Comparison of ENCODE assay signal across 8 cellular contexts in genomic region chr12:24909667-24910066, GRCh38. TPM values are rescaled to one million over a fixed set of nuclear protein-coding genes. Genes with fewer than 3 reads are reported as not detected.
DNase-seq lines count a peak whose midpoint lies in the region; ATAC-seq and TF ChIP-seq lines count a peak whose summit lies in the region.

No MANE protein-coding gene starts in this region.

- no peak overlapping the region for H2AFZ ChIP-seq in GM23338

- H3K4me2 ChIP-seq in GM23338, result no peak overlapping the region

- no peaks in the 10 kb centered on the region for H3K36me3 ChIP-seq in right atrium auricular region
- no peaks in the 10 kb centered on the region for H3K36me3 ChIP-seq in upper lobe of left lung
- peaks cover 5% of the 10 kb centered on the region; the same call in 1 of the 2 replicates for H3K36me3 ChIP-seq in GM23338 (ENCODE audit: insufficient read depth)

- H3K27ac ChIP-seq in right atrium auricular region, result no peak overlapping the region
- peak overlapping the region in 1 of 4 donors; percentile 50 for H3K27ac ChIP-seq in upper lobe of left lung
- H3K27ac ChIP-seq in GM23338 (ENCODE audit: low read depth), result no peak overlapping the region

- DNase-seq in activated CD8-positive, alpha-beta T cell treated with anti-CD3 and anti-CD28 coated beads for 36 hours, result no peak
- DNase-seq in activated CD8-positive, alpha-beta T cell treated with anti-CD3 and anti-CD28 coated beads, Interleukin-2, amount 10 ng/mL, durations not matched to agents 7 days and 5 days, result no peak
- DNase-seq in amniotic epithelial cell (ENCODE audit: low read depth) (peak; percentile 86), right atrium auricular region (ENCODE audit: low spot score) (peak; percentile 76), upper lobe of left lung (peak in 1 of 2 donors; percentile 77), NCI-H2081 treated with DMSO at 0.1 percent for 48 hours (lab: John Stamatoyannopoulos, UW) (no peak), GM23338 (ENCODE audit: low spot score) (no peak)

- 46 to 56% methylated on average over 3 of the region's 3 CpGs for WGBS in upper lobe of left lung, 2 donors

- no peak for TF ChIP-seq CTCF in activated CD8-positive, alpha-beta T cell treated with anti-CD3 and anti-CD28 coated beads for 36 hours (IDR thresholded peaks at IDR 0.05)
- no peak for TF ChIP-seq CTCF in right atrium auricular region (IDR thresholded peaks at IDR 0.05)
- TF ChIP-seq CTCF in upper lobe of left lung (IDR thresholded peaks at IDR 0.05), result no peak
- TF ChIP-seq CTCF in GM23338 (conservative IDR thresholded peaks at IDR 0.05; ENCODE audit: low read depth in 2 of 2), result no peak

- peak; percentile 39 for ATAC-seq in activated CD8-positive, alpha-beta T cell treated with anti-CD3 and anti-CD28 coated beads for 36 hours
- no peak for ATAC-seq in activated CD8-positive, alpha-beta T cell treated with anti-CD3 and anti-CD28 coated beads, Interleukin-2, amount 10 ng/mL, durations not matched to agents 7 days and 5 days
- ATAC-seq in upper lobe of left lung (ENCODE audit: low FRiP score in 2 of 2), result peak; percentile 65 to 89
- no peak for ATAC-seq in HG02970 (IDR thresholded peaks at IDR 0.05; ENCODE audit: low FRiP score, unreplicated experiment)
- no peak for ATAC-seq in GM23338

- no peaks in the 10 kb centered on the region for H3K9me3 Mint-ChIP-seq in activated CD8-positive, alpha-beta T cell treated with anti-CD3 and anti-CD28 coated beads for 36 hours
- no peaks in the 10 kb centered on the region for H3K9me3 Mint-ChIP-seq in activated CD8-positive, alpha-beta T cell treated with anti-CD3 and anti-CD28 coated beads, Interleukin-2, amount 10 ng/mL, durations not matched to agents 7 days and 5 days (ENCODE audit: insufficient read depth)
- no peaks in the 10 kb centered on the region for H3K9me3 Mint-ChIP-seq in GM23338

- no peaks in the 10 kb centered on the region for H3K36me3 Mint-ChIP-seq in activated CD8-positive, alpha-beta T cell treated with anti-CD3 and anti-CD28 coated beads for 36 hours (ENCODE audit: low read depth)
- no peaks in the 10 kb centered on the region for H3K36me3 Mint-ChIP-seq in activated CD8-positive, alpha-beta T cell treated with anti-CD3 and anti-CD28 coated beads, Interleukin-2, amount 10 ng/mL, durations not matched to agents 7 days and 5 days (ENCODE audit: low read depth)
- peaks cover 47% of the 10 kb centered on the region for H3K36me3 Mint-ChIP-seq in GM23338 (ENCODE audit: low read depth)

- H3K9me3 ChIP-seq in right atrium auricular region (no peaks in the 10 kb centered on the region), upper lobe of left lung (no peaks in the 10 kb centered on the region)

- H3K27ac Mint-ChIP-seq in activated CD8-positive, alpha-beta T cell treated with anti-CD3 and anti-CD28 coated beads for 36 hours, result no peak overlapping the region
- H3K27ac Mint-ChIP-seq in activated CD8-positive, alpha-beta T cell treated with anti-CD3 and anti-CD28 coated beads, Interleukin-2, amount 10 ng/mL, durations not matched to agents 7 days and 5 days, result no peak overlapping the region
- no peak overlapping the region for H3K27ac Mint-ChIP-seq in GM23338

- TF ChIP-seq EP300 in upper lobe of left lung (IDR thresholded peaks at IDR 0.05), result no peak

- intact Hi-C loops in activated CD8-positive, alpha-beta T cell treated with anti-CD3 and anti-CD28 coated beads for 36 hours (cut with micrococcal nuclease), result no loop called here

- POLR2A ChIA-PET in activated CD8-positive, alpha-beta T cell treated with anti-CD3 and anti-CD28 coated beads for 36 hours (lab: Charles Lee), result no interaction called here
- POLR2A ChIA-PET in activated CD8-positive, alpha-beta T cell treated with anti-CD3 and anti-CD28 coated beads, Interleukin-2, amount 10 ng/mL, durations not matched to agents 7 days and 5 days (lab: Charles Lee), result no interaction called here

- H3K4me3 Mint-ChIP-seq in activated CD8-positive, alpha-beta T cell treated with anti-CD3 and anti-CD28 coated beads for 36 hours, result no peak overlapping the region
- no peak overlapping the region for H3K4me3 Mint-ChIP-seq in activated CD8-positive, alpha-beta T cell treated with anti-CD3 and anti-CD28 coated beads, Interleukin-2, amount 10 ng/mL, durations not matched to agents 7 days and 5 days
- H3K4me3 Mint-ChIP-seq in GM23338, result no peak overlapping the region

- H3K4me1 Mint-ChIP-seq in activated CD8-positive, alpha-beta T cell treated with anti-CD3 and anti-CD28 coated beads for 36 hours (ENCODE audit: low read depth), result no peaks in the 10 kb centered on the region
- no peaks in the 10 kb centered on the region for H3K4me1 Mint-ChIP-seq in activated CD8-positive, alpha-beta T cell treated with anti-CD3 and anti-CD28 coated beads, Interleukin-2, amount 10 ng/mL, durations not matched to agents 7 days and 5 days (ENCODE audit: low read depth)
- peaks cover 17% of the 10 kb centered on the region; the same call in 2 of the 3 replicates for H3K4me1 Mint-ChIP-seq in GM23338

- H3K27me3 Mint-ChIP-seq in activated CD8-positive, alpha-beta T cell treated with anti-CD3 and anti-CD28 coated beads for 36 hours, result peaks cover 5% of the 10 kb centered on the region
- H3K27me3 Mint-ChIP-seq in activated CD8-positive, alpha-beta T cell treated with anti-CD3 and anti-CD28 coated beads, Interleukin-2, amount 10 ng/mL, durations not matched to agents 7 days and 5 days (ENCODE audit: low read depth), result no peaks in the 10 kb centered on the region
- peaks cover 2% of the 10 kb centered on the region for H3K27me3 Mint-ChIP-seq in GM23338 (ENCODE audit: insufficient read depth, low read depth, poor library complexity)

- CTCF ChIA-PET in activated CD8-positive, alpha-beta T cell treated with anti-CD3 and anti-CD28 coated beads for 36 hours (lab: Charles Lee), result interaction anchor here (1.3 kb wide), 1 partner anchor 57 kb away, joined by 3 read pairs; no protein-coding TSS in a partner anchor
- CTCF ChIA-PET in activated CD8-positive, alpha-beta T cell treated with anti-CD3 and anti-CD28 coated beads, Interleukin-2, amount 10 ng/mL, durations not matched to agents 7 days and 5 days (lab: Charles Lee), result interaction anchor here (1.3 kb wide), 1 partner anchor 83 kb away, joined by 3 read pairs; no protein-coding TSS in a partner anchor

- H3K9me2 ChIP-seq in GM23338 (ENCODE audit: insufficient read depth), result no peaks in the 10 kb centered on the region

- H3F3A ChIP-seq in GM23338 (replicated peaks; ENCODE audit: low read depth), result peaks cover 2% of the 10 kb centered on the region; the same call in 1 of the 2 replicates

- no peak overlapping the region for H3K4me3 ChIP-seq in right atrium auricular region
- no peak overlapping the region for H3K4me3 ChIP-seq in upper lobe of left lung
- no peak overlapping the region for H3K4me3 ChIP-seq in GM23338

- peaks cover 92% of the 10 kb centered on the region for H3K79me2 ChIP-seq in GM23338 (replicated peaks; ENCODE audit: insufficient read depth)

- TF ChIP-seq POLR2A in upper lobe of left lung (IDR thresholded peaks at IDR 0.05), result peak in 1 of 4 donors; percentile 56

- H3K27me3 ChIP-seq in right atrium auricular region (no peaks in the 10 kb centered on the region), upper lobe of left lung (no peaks in the 10 kb centered on the region), GM23338 (ENCODE audit: insufficient read depth) (no peaks in the 10 kb centered on the region)

- H3K4me1 ChIP-seq in right atrium auricular region (no peaks in the 10 kb centered on the region), upper lobe of left lung (no peaks in the 10 kb centered on the region), GM23338 (ENCODE audit: insufficient read depth) (peaks cover 32% of the 10 kb centered on the region)

- H4K20me1 ChIP-seq in GM23338 (replicated peaks; ENCODE audit: insufficient read depth), result peaks cover 13% of the 10 kb centered on the region; the same call in 1 of the 2 replicates

TF ChIP-seq in GM23338, 12 proteins besides CTCF, POLR2A, EP300 and RAD21:
- no peak for TF ChIP-seq EZH2phosphoT487 (IDR thresholded peaks at IDR 0.05; ENCODE audit: unreplicated experiment)

RNA-seq across cellular contexts. Expression of gene BCAT1, which starts 39.2 kb away (rescaled TPM):
- total RNA-seq in activated CD8-positive, alpha-beta T cell treated with anti-CD3 and anti-CD28 coated beads for 36 hours, result 10 to 100 TPM; 53.3 to 55.6 TPM
- 10 to 100 TPM; 19.7 to 24.1 TPM for total RNA-seq in activated CD8-positive, alpha-beta T cell treated with anti-CD3 and anti-CD28 coated beads, Interleukin-2, amount 10 ng/mL, durations not matched to agents 7 days and 5 days
- total RNA-seq in right atrium auricular region, result 10 to 100 TPM in 1 of 2 donors, 1 to 10 TPM in 1; 3.4 to 13.1 TPM
- 100 to 1,000 TPM in 1 of 6 donors, 10 to 100 TPM in 5; 52.7 to 145 (median 72.7) TPM for total RNA-seq in upper lobe of left lung
- 176 and 181 TPM in 2 replicates for total RNA-seq in GM23338 (2014; rRNA removed; shearing (Covaris generic))
- 47.3 and 53.6 TPM in 2 replicates for polyA plus RNA-seq in GM23338 (2016; fragmentation: Nextera tagmentation; extraction: Ambion mirVana)

Comparison
In these comparisons a context has a peak if more than half of its experiments do, and no peak if none do; other contexts are left out.
1. ATAC-seq: peak in activated CD8-positive, alpha-beta T cell treated with anti-CD3 and anti-CD28 coated beads for 36 hours (single experiment) and upper lobe of left lung (2 of 2); none in activated CD8-positive, alpha-beta T cell treated with anti-CD3 and anti-CD28 coated beads, Interleukin-2, amount 10 ng/mL, durations not matched to agents 7 days and 5 days (single experiment), HG02970 (single experiment) and GM23338 (single experiment).
2. DNase-seq: peak in amniotic epithelial cell (single experiment) and right atrium auricular region (single experiment); none in activated CD8-positive, alpha-beta T cell treated with anti-CD3 and anti-CD28 coated beads for 36 hours (single experiment), activated CD8-positive, alpha-beta T cell treated with anti-CD3 and anti-CD28 coated beads, Interleukin-2, amount 10 ng/mL, durations not matched to agents 7 days and 5 days (single experiment), NCI-H2081 treated with DMSO at 0.1 percent for 48 hours (single experiment) and GM23338 (single experiment).